15 cellular contexts compared by ENCODE assay signal in the genomic region with DNA sequence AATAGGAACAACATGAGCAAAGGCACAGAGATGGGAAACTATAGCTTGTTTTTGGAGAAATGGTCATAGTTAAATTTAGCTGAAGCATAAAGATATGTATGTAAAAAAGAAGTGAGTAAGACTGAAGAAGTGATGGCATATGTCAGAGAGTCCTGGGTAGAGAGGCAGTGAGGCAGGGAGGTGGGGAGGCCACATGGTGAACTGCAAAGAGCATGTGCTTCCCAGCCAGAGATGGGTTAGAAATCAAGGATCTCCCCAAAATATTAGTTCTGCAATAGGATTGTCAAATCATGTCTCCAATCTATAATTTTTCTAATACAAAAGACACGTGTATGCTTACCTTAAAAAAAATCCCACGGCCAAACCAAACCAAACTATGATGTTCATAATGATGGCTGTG.
"Had no signal": no experiment of that assay in that cellular context is flagged by ENCODE, and none has a peak within 500 bp of the region (broad histone marks: within the 10 kb centered on the region; RNA-seq: fewer than 3 reads in every experiment).

No MANE protein-coding gene starts in this region.

- H3K4me1 ChIP-seq: parathyroid adenoma, prostate gland, vagina had no signal

- H3K36me3 Mint-ChIP-seq: immature natural killer cell; naive B cell; stimulated activated memory B cell treated with anti-CD40 and anti-IgM and Interleukin-4, amounts not matched to agents 10 μg/mL and 1 μg/mL and 100 μg/mL, for 72 hours had no signal

- H3K4me3 ChIP-seq: prostate gland, spleen, tibial artery, upper lobe of right lung, vagina had no signal

- H3K27me3 ChIP-seq: vagina had no signal

- H3K27ac Mint-ChIP-seq: stimulated activated memory B cell treated with anti-CD40 and anti-IgM and Interleukin-4, amounts not matched to agents 10 μg/mL and 1 μg/mL and 100 μg/mL, for 72 hours; stimulated activated naive CD8-positive, alpha-beta T cell treated with anti-CD3 and anti-CD28 coated beads, Interleukin-15, Interleukin-2, amounts not matched to agents 100 ng/mL and 50 ng/mL, for 24 hours had no signal

- H3K9me3 ChIP-seq: heart right ventricle, left ventricle myocardium inferior, prostate gland, spleen, tibial artery, upper lobe of right lung, vagina had no signal

- FAIRE-seq: endometrium, frontal cortex had no signal

- H3K9ac ChIP-seq: parathyroid adenoma had no signal

- H3K79me2 ChIP-seq: parathyroid adenoma had no signal

- H3K4me3 Mint-ChIP-seq: immature natural killer cell; stimulated activated memory B cell treated with anti-CD40 and anti-IgM and Interleukin-4, amounts not matched to agents 10 μg/mL and 1 μg/mL and 100 μg/mL, for 72 hours; stimulated activated naive CD8-positive, alpha-beta T cell treated with anti-CD3 and anti-CD28 coated beads, Interleukin-15, Interleukin-2, amounts not matched to agents 100 ng/mL and 50 ng/mL, for 24 hours had no signal

- H3K27ac ChIP-seq: heart right ventricle, left ventricle myocardium inferior, parathyroid adenoma, prostate gland, spleen, tibial artery, upper lobe of right lung, vagina had no signal

- H2AFZ ChIP-seq: parathyroid adenoma had no signal

- H3K36me3 ChIP-seq: heart right ventricle, left ventricle myocardium inferior, prostate gland, spleen, tibial artery, upper lobe of right lung, vagina had no signal

- H3K9me3 Mint-ChIP-seq: immature natural killer cell; naive B cell; nephron; stimulated activated memory B cell treated with anti-CD40 and anti-IgM and Interleukin-4, amounts not matched to agents 10 μg/mL and 1 μg/mL and 100 μg/mL, for 72 hours; stimulated activated naive CD8-positive, alpha-beta T cell treated with anti-CD3 and anti-CD28 coated beads, Interleukin-15, Interleukin-2, amounts not matched to agents 100 ng/mL and 50 ng/mL, for 24 hours had no signal
